In genomic region chrX:119292445-119292844, GRCh38 we compare ENCODE assay signal across 18 cellular contexts. TPM values are rescaled to one million over a fixed set of nuclear protein-coding genes. Genes with fewer than 3 reads are reported as not detected.
DNase-seq lines count a peak whose midpoint lies in the region; ATAC-seq and TF ChIP-seq lines count a peak whose summit lies in the region.
"Had no signal": no experiment of that assay in that cellular context is flagged by ENCODE, and none has a peak within 500 bp of the region (broad histone marks: within the 10 kb centered on the region; RNA-seq: fewer than 3 reads in every experiment).

No MANE protein-coding gene starts in this region.

- ATAC-seq in HG02938 (IDR thresholded peaks at IDR 0.05; ENCODE audit: unreplicated experiment), result no peak
- no peak for ATAC-seq in GM18861 (IDR thresholded peaks at IDR 0.05; ENCODE audit: unreplicated experiment)
- ATAC-seq: activated CD4-positive, CD25-positive, alpha-beta regulatory T cell treated with anti-CD3 and anti-CD28 coated beads, Interleukin-2, amount 50 U/mL, for 24 hours had no signal

- H3K36me3 ChIP-seq in H7 (replicated peaks; ENCODE audit: control insufficient read depth, insufficient read depth, low read length) (no peaks in the 10 kb centered on the region), spleen (no peaks in the 10 kb centered on the region)
- H3K36me3 ChIP-seq: sigmoid colon, thoracic aorta had no signal

- peak; percentile 18 for TF ChIP-seq CTCF in fibroblast of mammary gland (conservative IDR thresholded peaks at IDR 0.05; ENCODE audit: control insufficient read depth, insufficient read depth, low read depth, low read length)
- no peak for TF ChIP-seq CTCF in spleen (IDR thresholded peaks at IDR 0.05 in 8 of 11, conservative IDR thresholded peaks at IDR 0.05 in 3 of 11)

- TF ChIP-seq POLR2A in spleen (IDR thresholded peaks at IDR 0.05), result no peak

- no peak overlapping the region for H3K27ac ChIP-seq in spleen
- H3K27ac ChIP-seq: sigmoid colon, thoracic aorta had no signal

- DNase-seq in ACHN (peak; percentile 0), H7 (peak; percentile 13), RPMI7951 (ENCODE audit: low read depth) (peak; percentile 9), fibroblast of mammary gland (ENCODE audit: low read depth) (peak; percentile 1), midbrain (lab: John Stamatoyannopoulos, UW) (no peak), spleen (no peak)
- DNase-seq: activated naive CD4-positive, alpha-beta T cell; AML-193; IMR-90; NCI-H226; nucleus accumbens; sigmoid colon; stimulated activated CD4-positive, alpha-beta T cell treated with anti-CD3 and anti-CD28 coated beads, Interleukin-4, amount 100 ng/mL, for 24 hours; T-helper 1 cell had no signal

- H3K9me3 ChIP-seq in spleen, result peaks cover 0 to 6% (median 0%) of the 10 kb centered on the region in 8 donors
- H3K9me3 ChIP-seq: sigmoid colon, thoracic aorta had no signal

- H3K4me3 ChIP-seq in H7 (ENCODE audit: insufficient read depth, low read depth, low read length) (no peak overlapping the region), fibroblast of mammary gland (ENCODE audit: control insufficient read depth, low read depth, low read length) (no peak overlapping the region), spleen (no peak overlapping the region)
- H3K4me3 ChIP-seq: sigmoid colon, thoracic aorta had no signal

- H3K27me3 ChIP-seq in H7 (ENCODE audit: control insufficient read depth, insufficient read depth, low read length) (no peaks in the 10 kb centered on the region), spleen (replicated peaks in 1 of 7) (peaks cover 0 to 3% (median 0%) of the 10 kb centered on the region in 7 donors)
- H3K27me3 ChIP-seq: sigmoid colon had no signal

- H3K4me1 ChIP-seq in spleen, result no peaks in the 10 kb centered on the region
- H3K4me1 ChIP-seq: sigmoid colon had no signal

- intact Hi-C loops in spleen (cut with DNase I; ENCODE audit: low total_unique reads), result no loop called here

- in situ Hi-C loops in ACHN (cut with HindIII; ENCODE audit: low pct_ligation_motif_present, low pct_unique_long_range_greater_than_20kb, low sequenced_read_pairs), result no loop called here

RNA-seq across cellular contexts. Expression of gene PGRMC1, which starts 56.4 kb away (rescaled TPM):
- total RNA-seq in H7 (2014; rRNA removed; shearing (Covaris generic)), result 247 and 254 TPM in 2 replicates
- 189 and 192 TPM in 2 replicates for total RNA-seq in RPMI7951 (2014; rRNA removed; shearing (Covaris generic))
- 10 to 100 TPM; 34.1 to 60.1 (median 39.2) TPM for total RNA-seq in spleen
- polyA plus RNA-seq in spleen, result 10 to 100 TPM; 13.6 to 25.7 (median 25.4) TPM

Comparison
In these comparisons a context has a peak if more than half of its experiments do, and no peak if none do; other contexts are left out.
1. DNase-seq: peak in ACHN (single experiment), H7 (single experiment), RPMI7951 (single experiment) and fibroblast of mammary gland (single experiment); none in midbrain (single experiment) and spleen (single experiment).